Comparison of ENCODE assay signal across 8 cellular contexts in the genomic region with DNA sequence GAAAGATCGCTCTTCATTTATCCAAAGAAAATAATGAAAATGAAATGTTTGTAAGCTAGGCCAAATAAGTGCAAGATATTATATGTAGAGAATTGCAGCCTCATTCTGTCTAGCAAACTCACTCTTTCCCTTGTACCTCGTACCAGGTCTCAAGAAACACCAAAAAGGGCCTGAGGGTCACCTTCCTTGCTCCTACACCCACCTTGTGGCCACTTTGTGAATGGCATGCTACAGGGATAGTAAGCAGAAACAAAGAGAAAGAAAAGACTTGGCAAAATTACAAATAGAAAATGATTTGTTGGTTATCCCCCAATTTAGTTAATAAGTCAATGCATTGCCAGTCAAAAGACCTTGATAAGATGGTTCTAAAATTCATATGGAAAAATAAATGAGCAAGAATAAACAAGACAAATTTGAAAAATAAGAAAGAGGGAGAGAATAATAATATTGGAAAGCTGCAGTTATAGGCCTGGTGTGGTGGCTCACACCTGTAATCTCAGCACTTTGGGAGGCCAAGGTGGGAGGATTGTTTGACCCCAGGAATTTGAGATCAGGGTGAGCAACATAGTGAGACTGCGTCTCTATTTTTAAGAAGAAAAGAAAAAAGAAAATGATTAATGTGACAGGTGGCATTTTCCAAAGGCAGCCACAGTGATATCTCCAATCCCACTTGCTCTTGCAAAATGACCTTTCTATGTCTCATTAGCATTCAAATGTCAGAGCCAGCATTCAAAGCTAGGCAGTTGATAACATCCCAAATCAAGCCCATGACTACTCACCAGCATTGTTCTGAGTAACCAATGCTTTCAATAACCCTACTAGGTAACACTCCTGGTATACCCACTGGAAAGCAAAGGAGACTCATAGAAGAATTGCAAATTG. TPM values are rescaled to one million over a fixed set of nuclear protein-coding genes. Genes with fewer than 3 reads are reported as not detected.
DNase-seq lines count a peak whose midpoint lies in the region; ATAC-seq and TF ChIP-seq lines count a peak whose summit lies in the region.

No MANE protein-coding gene starts in this region.

- peaks cover 3% of the 10 kb centered on the region for H3K4me1 Mint-ChIP-seq in type B pancreatic cell (ENCODE audit: unreplicated experiment)

- no peaks in the 10 kb centered on the region for H3K36me3 Mint-ChIP-seq in type B pancreatic cell

- H3K4me3 ChIP-seq in KMS-11 (IDR thresholded peaks at IDR 0.05; ENCODE audit: insufficient read depth, low read depth, low read length) (no peak overlapping the region), Panc1 (ENCODE audit: low read depth in 2 of 2, low read length in 2 of 2) (no peak overlapping the region), osteoblast (ENCODE audit: insufficient read depth, low read length) (no peak overlapping the region)

- POLR2A ChIA-PET in Panc1 (lab: Charles Lee), result no interaction called here

- H3K27ac Mint-ChIP-seq in type B pancreatic cell, result peak overlapping the region; percentile 1

- H3K27me3 ChIP-seq in KMS-11 (ENCODE audit: insufficient read depth, low read depth) (no peaks in the 10 kb centered on the region), Panc1 (ENCODE audit: control insufficient read depth, insufficient read depth, low read length) (no peaks in the 10 kb centered on the region), osteoblast (ENCODE audit: insufficient read depth, low read length) (peaks cover 13% of the 10 kb centered on the region)

- TF ChIP-seq CTCF in AG09319 (IDR thresholded peaks at IDR 0.05; ENCODE audit: low read depth, low read length) (peak; percentile 94), KMS-11 (conservative IDR thresholded peaks at IDR 0.05; ENCODE audit: low read depth, low read length) (peak; percentile 92), Panc1 (IDR thresholded peaks at IDR 0.05) (peak; percentile 93), osteoblast (IDR thresholded peaks at IDR 0.05; ENCODE audit: extremely low read depth, low read depth, low read length) (peak; percentile 93), type B pancreatic cell (conservative IDR thresholded peaks at IDR 0.05) (peak; percentile 88)

- H3K36me3 ChIP-seq in KMS-11 (ENCODE audit: insufficient read depth), result no peaks in the 10 kb centered on the region
- no peaks in the 10 kb centered on the region for H3K36me3 ChIP-seq in Panc1 (ENCODE audit: control insufficient read depth, insufficient read depth, low read length)
- no peaks in the 10 kb centered on the region for H3K36me3 ChIP-seq in osteoblast (ENCODE audit: insufficient read depth, low read length)

- intact Hi-C loops in Panc1 (cut with micrococcal nuclease; ENCODE audit: unreplicated experiment), result loop anchor here (5.0 kb wide), 2 partner anchors 158 to 203 kb away; no protein-coding TSS in a partner anchor

- H3K9ac ChIP-seq in KMS-11, result no peak overlapping the region

- CTCF ChIA-PET in Panc1 (lab: Charles Lee), result interaction anchor here (0.9 kb wide), 1 partner anchor 201 kb away, joined by 3 read pairs; no protein-coding TSS in a partner anchor

- peak overlapping the region; percentile 96; the same call in 1 of the 2 replicates for H3K27ac ChIP-seq in KMS-11
- no peak overlapping the region for H3K27ac ChIP-seq in Panc1 (ENCODE audit: low read length)
- no peak overlapping the region for H3K27ac ChIP-seq in osteoblast (ENCODE audit: low read depth, low read length)

- H3K27me3 Mint-ChIP-seq in type B pancreatic cell, result no peaks in the 10 kb centered on the region

- in situ Hi-C loops in Panc1 (cut with HindIII; ENCODE audit: low pct_unique_long_range_greater_than_20kb, low sequenced_read_pairs), result no loop called here

- H4K20me1 ChIP-seq in KMS-11 (ENCODE audit: insufficient read depth) (no peaks in the 10 kb centered on the region), osteoblast (ENCODE audit: insufficient read depth, low read length) (no peaks in the 10 kb centered on the region)

- ATAC-seq in GM18873 (IDR thresholded peaks at IDR 0.05; ENCODE audit: low FRiP score, unreplicated experiment) (peak; percentile 39), Panc1 (peak; percentile 72; the same call in 1 of the 2 replicates)

- peak; percentile 39 for DNase-seq in AG09319 (ENCODE audit: extremely low read depth, low read depth)
- DNase-seq in Panc1 (ENCODE audit: low read depth, low spot score), result peak; percentile 59
- DNase-seq in activated T-cell treated with anti-CD3 and anti-CD28 coated beads, Interleukin-2, amount 50 U/mL, for 48 hours, result peak; percentile 83 to 86
- DNase-seq in fibroblast of peridontal ligament (ENCODE audit: extremely low read depth), result peak; percentile 78
- DNase-seq in osteoblast (ENCODE audit: insufficient read length, low spot score, missing footprints), result peak; percentile 53
- no peak for DNase-seq in type B pancreatic cell (ENCODE audit: extremely low spot score, unreplicated experiment)

- no TSS peak for BruUV-seq in Panc1 (replicated peaks; lab: Mats Ljungman, UMichigan)

- no peaks in the 10 kb centered on the region for H3K79me2 ChIP-seq in KMS-11 (ENCODE audit: insufficient read depth, low read depth)
- H3K79me2 ChIP-seq in osteoblast (ENCODE audit: insufficient read depth, low read length), result no peaks in the 10 kb centered on the region

- no peak overlapping the region for H2AFZ ChIP-seq in KMS-11 (ENCODE audit: low read depth)
- no peak overlapping the region for H2AFZ ChIP-seq in osteoblast (ENCODE audit: low read length)

- no peak overlapping the region for H3K4me2 ChIP-seq in KMS-11
- no peak overlapping the region for H3K4me2 ChIP-seq in osteoblast (ENCODE audit: insufficient read depth, low read length)

- no peaks in the 10 kb centered on the region for H3K9me3 ChIP-seq in Panc1 (ENCODE audit: control insufficient read depth, insufficient read depth, low read depth, low read length)
- no peaks in the 10 kb centered on the region for H3K9me3 ChIP-seq in osteoblast (ENCODE audit: low read depth, low read length)

- H3K9me3 Mint-ChIP-seq in type B pancreatic cell, result no peaks in the 10 kb centered on the region

- H3K4me3 Mint-ChIP-seq in type B pancreatic cell, result no peak overlapping the region

- H3K4me1 ChIP-seq in KMS-11 (ENCODE audit: low read depth, poor library complexity, severe bottlenecking), result peaks cover 58% of the 10 kb centered on the region
- H3K4me1 ChIP-seq in Panc1 (ENCODE audit: control insufficient read depth, insufficient read depth, low read length), result no peaks in the 10 kb centered on the region
- H3K4me1 ChIP-seq in osteoblast (ENCODE audit: insufficient read depth, low read length), result peaks cover 7% of the 10 kb centered on the region

RNA-seq across cellular contexts. Expression of gene BMP10, which starts 38.8 kb away (rescaled TPM):
- total RNA-seq in Panc1 (2021; ENCODE audit: unreplicated experiment), result not detected
- not detected for polyA plus RNA-seq in Panc1 (2012; ENCODE audit: insufficient read length)
- not detected in 2 replicates for total RNA-seq in osteoblast
- total RNA-seq in type B pancreatic cell (ENCODE audit: low replicate concordance), result 0.36 TPM in 1 of 2 replicates, not detected in the other

RNA-seq across cellular contexts. Expression of gene GKN2, which starts 42.7 kb away (rescaled TPM):
- total RNA-seq in Panc1 (2021; ENCODE audit: unreplicated experiment) (not detected), osteoblast (not detected in 2 replicates), type B pancreatic cell (ENCODE audit: low replicate concordance) (0.92 TPM in 1 of 2 replicates, not detected in the other)
- polyA plus RNA-seq in Panc1 (2012; ENCODE audit: insufficient read length), result not detected
